15 cellular contexts compared by ENCODE assay signal in the genomic region with DNA sequence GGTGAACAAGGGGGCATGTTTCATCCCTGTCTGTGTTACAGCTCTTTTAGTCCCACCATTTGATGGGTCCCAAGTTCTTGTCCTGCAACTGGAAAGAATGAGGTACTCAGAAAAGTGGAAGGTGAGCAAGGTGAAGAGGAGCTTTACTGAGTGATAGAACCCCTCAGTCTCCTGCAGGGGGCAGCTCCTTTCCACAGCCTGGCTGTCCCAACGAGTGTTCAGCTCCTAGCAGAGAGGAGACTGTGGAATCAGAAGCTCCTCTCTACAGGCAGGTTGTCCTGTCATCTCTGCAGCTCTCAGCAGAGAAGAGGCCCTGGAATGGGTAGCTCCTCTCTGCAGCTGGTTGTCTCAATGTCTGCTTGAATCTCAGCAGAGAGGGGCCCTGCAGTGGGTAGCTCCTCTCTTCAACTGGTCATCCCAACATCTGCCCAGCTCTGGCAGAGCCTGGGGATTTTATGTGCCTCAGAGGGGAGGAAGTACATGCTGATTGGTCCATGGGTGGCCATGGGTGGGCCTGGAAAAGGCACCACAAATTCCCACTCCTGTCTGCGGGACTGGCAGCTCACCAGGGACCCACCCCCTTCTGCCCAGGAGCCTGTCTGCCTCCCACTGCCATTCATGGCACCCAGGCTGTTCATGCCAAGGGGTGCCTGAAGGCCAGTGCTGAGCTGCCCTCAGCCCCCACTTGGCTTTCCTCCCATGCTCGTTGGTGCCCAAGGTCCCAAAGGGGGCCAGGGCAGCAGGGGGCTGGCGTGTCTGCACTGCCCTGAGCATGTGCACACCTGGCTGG. TPM values are rescaled to one million over a fixed set of nuclear protein-coding genes. Genes with fewer than 3 reads are reported as not detected.
DNase-seq lines count a peak whose midpoint lies in the region; ATAC-seq and TF ChIP-seq lines count a peak whose summit lies in the region.
"Had no signal": no experiment of that assay in that cellular context is flagged by ENCODE, and none has a peak within 500 bp of the region (broad histone marks: within the 10 kb centered on the region; RNA-seq: fewer than 3 reads in every experiment).

No MANE protein-coding gene starts in this region.

- no peaks in the 10 kb centered on the region for H3K27me3 Mint-ChIP-seq in CD8-positive, alpha-beta T cell (ENCODE audit: low read depth)
- H3K27me3 Mint-ChIP-seq: activated naive CD8-positive, alpha-beta T cell treated with anti-CD3 and anti-CD28 coated beads, Interleukin-2, amount 50 U/mL, for 24 hours had no signal

- H3K27ac Mint-ChIP-seq in CD8-positive, alpha-beta T cell: no peak overlapping the region
- H3K27ac Mint-ChIP-seq: activated naive CD8-positive, alpha-beta T cell treated with anti-CD3 and anti-CD28 coated beads, Interleukin-2, amount 50 U/mL, for 24 hours had no signal

- no peaks in the 10 kb centered on the region for H3K36me3 Mint-ChIP-seq in CD8-positive, alpha-beta T cell

- H3K36me3 ChIP-seq in brain microvascular endothelial cell (replicated peaks) (no peaks in the 10 kb centered on the region), left lung (no peaks in the 10 kb centered on the region)
- H3K36me3 ChIP-seq in CD8-positive, alpha-beta T cell (ENCODE audit: insufficient read depth, low read length): no peaks in the 10 kb centered on the region
- H3K36me3 ChIP-seq: vagina had no signal

- POLR2A ChIA-PET in CD8-positive, alpha-beta T cell (lab: Charles Lee): interaction anchor here (1.1 kb wide), 1 partner anchor 10 kb away, joined by 3 read pairs; no protein-coding TSS in a partner anchor

- H3K4me3 Mint-ChIP-seq in CD8-positive, alpha-beta T cell: no peak overlapping the region
- H3K4me3 Mint-ChIP-seq: activated naive CD8-positive, alpha-beta T cell treated with anti-CD3 and anti-CD28 coated beads, Interleukin-2, amount 50 U/mL, for 24 hours had no signal

- intact Hi-C loops in left lung (cut with DNase I): no loop called here
- intact Hi-C loops in CD8-positive, alpha-beta T cell (cut with DNase I, micrococcal nuclease): no loop called here

- peaks cover 0 to 7% of the 10 kb centered on the region in 2 donors for H3K9me3 ChIP-seq in left lung
- H3K9me3 ChIP-seq in CD8-positive, alpha-beta T cell (ENCODE audit: low read length): no peaks in the 10 kb centered on the region
- H3K9me3 ChIP-seq: vagina had no signal

- TF ChIP-seq CTCF in AG10803 (conservative IDR thresholded peaks at IDR 0.05; ENCODE audit: low read length) (0 out of 2 replicates have a peak, but pooled peaks have one; percentile 16), GM12873 (IDR thresholded peaks at IDR 0.05; ENCODE audit: insufficient read depth, low read depth, low read length, missing control alignments) (peak; percentile 39), brain microvascular endothelial cell (IDR thresholded peaks at IDR 0.05; ENCODE audit: low read depth, low read length, missing control alignments) (peak; percentile 32), left lung (IDR thresholded peaks at IDR 0.05) (no peak)
- TF ChIP-seq CTCF in CD8-positive, alpha-beta T cell (IDR thresholded peaks at IDR 0.05): no peak

- H3K27ac ChIP-seq in brain microvascular endothelial cell (no peak overlapping the region), left lung (no peak overlapping the region)
- no peak overlapping the region for H3K27ac ChIP-seq in CD8-positive, alpha-beta T cell (ENCODE audit: low read depth, low read length)
- H3K27ac ChIP-seq: vagina had no signal

- DNase-seq in AG10803 (ENCODE audit: low read depth): no peak
- DNase-seq in brain microvascular endothelial cell: no peak
- DNase-seq in left lung: no peak
- no peak for DNase-seq in DMS114 treated with DMSO at 0.1 percent for 48 hours (lab: John Stamatoyannopoulos, UW; ENCODE audit: unreplicated experiment)
- no peak for DNase-seq in UCSD-AML1 (lab: John Stamatoyannopoulos, UW; ENCODE audit: unreplicated experiment)
- no peak for DNase-seq in NCI-H128 (lab: John Stamatoyannopoulos, UW; ENCODE audit: unreplicated experiment)
- no peak for DNase-seq in CD8-positive, alpha-beta T cell
- DNase-seq: activated naive CD8-positive, alpha-beta T cell treated with anti-CD3 and anti-CD28 coated beads, Interleukin-2, amount 50 U/mL, for 24 hours; effector memory CD4-positive, alpha-beta T cell; NCI-H1694 treated with DMSO at 0.1 percent for 48 hours; stimulated activated CD4-positive, alpha-beta T cell treated with anti-CD3 and anti-CD28 coated beads, Interleukin-12 subunit alpha, Interleukin-12 subunit beta, amount 100 ng/mL, for 4 hours had no signal

- in situ Hi-C loops in brain microvascular endothelial cell (cut with HindIII; ENCODE audit: low pct_ligation_motif_present, low sequenced_read_pairs): no loop called here

- CTCF ChIA-PET in CD8-positive, alpha-beta T cell (lab: Charles Lee): interaction anchor here (1.2 kb wide), 1 partner anchor 89 kb away, joined by 3 read pairs; no protein-coding TSS in a partner anchor

- H3K27me3 ChIP-seq in brain microvascular endothelial cell (replicated peaks) (no peaks in the 10 kb centered on the region), left lung (no peaks in the 10 kb centered on the region)
- H3K27me3 ChIP-seq in CD8-positive, alpha-beta T cell (ENCODE audit: insufficient read depth, low read length): no peaks in the 10 kb centered on the region
- H3K27me3 ChIP-seq: vagina had no signal

- no peaks in the 10 kb centered on the region for H3K9me3 Mint-ChIP-seq in CD8-positive, alpha-beta T cell
- H3K9me3 Mint-ChIP-seq: activated naive CD8-positive, alpha-beta T cell treated with anti-CD3 and anti-CD28 coated beads, Interleukin-2, amount 50 U/mL, for 24 hours had no signal

- H3K4me3 ChIP-seq in AG10803 (ENCODE audit: low read length) (no peak overlapping the region), brain microvascular endothelial cell (ENCODE audit: low read depth, low read length) (no peak overlapping the region), left lung (no peak overlapping the region)
- H3K4me3 ChIP-seq in CD8-positive, alpha-beta T cell (ENCODE audit: low read depth, low read length): no peak overlapping the region
- H3K4me3 ChIP-seq: vagina had no signal

- no peaks in the 10 kb centered on the region for H3K4me1 Mint-ChIP-seq in CD8-positive, alpha-beta T cell (ENCODE audit: low read depth)

- H3K4me1 ChIP-seq in left lung: no peaks in the 10 kb centered on the region
- no peaks in the 10 kb centered on the region for H3K4me1 ChIP-seq in CD8-positive, alpha-beta T cell (ENCODE audit: insufficient read depth, low read length)
- H3K4me1 ChIP-seq: vagina had no signal

- ATAC-seq in left lung: peak; percentile 32
- no peak for ATAC-seq in CD8-positive, alpha-beta T cell
- ATAC-seq: activated naive CD8-positive, alpha-beta T cell treated with anti-CD3 and anti-CD28 coated beads, Interleukin-2, amount 50 U/mL, for 24 hours had no signal

RNA-seq across cellular contexts. Expression of gene LDLRAD1, which starts 25.7 kb away (rescaled TPM):
- 1 to 10 TPM in 1 of 2 donors, not detected in 1; 6.5 TPM for total RNA-seq in left lung
- not detected for total RNA-seq in CD8-positive, alpha-beta T cell
- total RNA-seq: myocyte; T-helper 2 cell treated with Interferon-gamma antibody and Interleukin-4, amounts not matched to agents 100 ng/mL and 5 ng/mL, for 36 hours; vagina had no signal

RNA-seq across cellular contexts. Expression of gene LRRC42, which starts 46.1 kb away (rescaled TPM):
- total RNA-seq in left lung: 10 to 100 TPM; 18.0 to 21.9 TPM
- total RNA-seq in CD8-positive, alpha-beta T cell: 1 to 10 TPM; 4.3 to 4.7 TPM

RNA-seq across cellular contexts. Expression of gene IFT25, which starts 46.8 kb away (rescaled TPM):
- total RNA-seq in left lung: 10 to 100 TPM; 22.3 to 26.1 TPM
- 10 to 100 TPM; 12.8 to 13.1 TPM for total RNA-seq in CD8-positive, alpha-beta T cell

Comparison
In these comparisons a context has a peak if more than half of its experiments do, and no peak if none do; other contexts are left out.
1. CTCF ChIP-seq: peak in AG10803 (single experiment), GM12873 (single experiment) and brain microvascular endothelial cell (single experiment); none in left lung (0 of 2) and CD8-positive, alpha-beta T cell (single experiment).